In genomic region chr2:227853204-227853629, GRCh38 we compare ENCODE assay signal across 14 cellular contexts. TPM values are rescaled to one million over a fixed set of nuclear protein-coding genes. Genes with fewer than 3 reads are reported as not detected.
DNase-seq lines count a peak whose midpoint lies in the region; ATAC-seq and TF ChIP-seq lines count a peak whose summit lies in the region.
"Had no signal": no experiment of that assay in that cellular context is flagged by ENCODE, and none has a peak within 500 bp of the region (broad histone marks: within the 10 kb centered on the region; RNA-seq: fewer than 3 reads in every experiment).

No MANE protein-coding gene starts in this region.

- no peak for ATAC-seq in Right ventricle myocardium superior (ENCODE audit: poor library complexity)
- no peak for ATAC-seq in GM19452 (IDR thresholded peaks at IDR 0.05; ENCODE audit: unreplicated experiment)

- H3K9me3 ChIP-seq in suprapubic skin, result no peaks in the 10 kb centered on the region

- peaks cover 3% of the 10 kb centered on the region for H3K4me1 ChIP-seq in suprapubic skin

- no peak for TF ChIP-seq CTCF in suprapubic skin (IDR thresholded peaks at IDR 0.05)

- H3K27me3 ChIP-seq in suprapubic skin, result no peaks in the 10 kb centered on the region

- TF ChIP-seq EP300 in suprapubic skin (IDR thresholded peaks at IDR 0.05), result no peak

- H3K36me3 ChIP-seq in suprapubic skin, result no peaks in the 10 kb centered on the region

- TF ChIP-seq POLR2A in suprapubic skin (IDR thresholded peaks at IDR 0.05), result no peak

- DNase-seq in EH (ENCODE audit: low read depth) (peak; percentile 45), NCI-H226 (peak; percentile 86), dedifferentiated amniotic fluid mesenchymal stem cell (ENCODE audit: extremely low spot score) (peak; percentile 77), non-pigmented ciliary epithelial cell (ENCODE audit: low read depth) (peak; percentile 95), Right ventricle myocardium superior (no peak), suprapubic skin (ENCODE audit: low spot score in 2 of 2) (no peak), cerebellar cortex (ENCODE audit: low spot score) (no peak)
- DNase-seq: activated effector memory CD4-positive, alpha-beta T cell treated with anti-CD3 and anti-CD28 coated beads, Interleukin-2, amount 50 U/mL, for 16 hours; NCI-H446 treated with DMSO at 0.1 percent for 48 hours; stimulated activated CD4-positive, alpha-beta T cell treated with anti-CD3 and anti-CD28 coated beads, Interleukin-2, amount 100 ng/mL, for 48 hours had no signal

- H3K4me3 ChIP-seq in suprapubic skin, result no peak overlapping the region
- H3K4me3 ChIP-seq: SK-N-MC had no signal

- 52% methylated on average over 4 of the region's 4 CpGs for WGBS in suprapubic skin

- intact Hi-C loops in Right ventricle myocardium superior (cut with DNase I), result no loop called here

- H3K27ac ChIP-seq in suprapubic skin, result no peak overlapping the region
- H3K27ac ChIP-seq: SK-N-MC had no signal

RNA-seq across cellular contexts. Expression of gene DAW1, which starts 18.2 kb away (rescaled TPM):
- total RNA-seq in Right ventricle myocardium superior (0.13 TPM), suprapubic skin (1 to 10 TPM in 1 of 4 donors, not detected in 3; 1.1 TPM)
- total RNA-seq: dermis microvascular lymphatic vessel endothelial cell, HepG2 had no signal

RNA-seq across cellular contexts. Expression of gene CCL20, which starts 39.6 kb away (rescaled TPM):
- not detected for total RNA-seq in Right ventricle myocardium superior
- total RNA-seq in suprapubic skin, result 1 to 10 TPM in 2 of 4 donors, not detected in 2; 2.0 to 4.2 TPM

Comparison
In these comparisons a context has a peak if more than half of its experiments do, and no peak if none do; other contexts are left out.
1. DNase-seq: peak in EH (single experiment), NCI-H226 (single experiment), dedifferentiated amniotic fluid mesenchymal stem cell (single experiment) and non-pigmented ciliary epithelial cell (single experiment); none in Right ventricle myocardium superior (single experiment), suprapubic skin (0 of 2) and cerebellar cortex (single experiment).